ENCODE assay signal across 19 cellular contexts in genomic region chr18:48770243-48770642, GRCh38.
"Had no signal": no experiment of that assay in that cellular context is flagged by ENCODE, and none has a peak within 500 bp of the region (broad histone marks: within the 10 kb centered on the region; RNA-seq: fewer than 3 reads in every experiment).

No MANE protein-coding gene starts in this region.

- H3K27me3 ChIP-seq: sigmoid colon, stomach had no signal

- H3K27ac ChIP-seq: parathyroid adenoma, prostate gland, stomach had no signal

- ATAC-seq: esophagus mucosa; left colon; naive thymus-derived CD4-positive, alpha-beta T cell had no signal

- H3K4me3 Mint-ChIP-seq: immature natural killer cell; naive thymus-derived CD4-positive, alpha-beta T cell; nephron progenitor cell; type B pancreatic cell had no signal

- H3K9me3 ChIP-seq: prostate gland, sigmoid colon, stomach had no signal

- H3K9ac ChIP-seq: parathyroid adenoma had no signal

- H3K27me3 Mint-ChIP-seq: type B pancreatic cell had no signal

- H3K36me3 Mint-ChIP-seq: naive thymus-derived CD4-positive, alpha-beta T cell had no signal

- H3K4me3 ChIP-seq: coronary artery, prostate gland, sigmoid colon, stomach had no signal

- DNase-seq: effector CD8-positive, alpha-beta T cell; immature natural killer cell; left colon; mammary epithelial cell; naive thymus-derived CD4-positive, alpha-beta T cell; nephron progenitor cell; retina; sigmoid colon; small intestine; stimulated activated CD4-positive, alpha-beta T cell treated with anti-CD3 and anti-CD28 coated beads, Interleukin-12 subunit alpha, Interleukin-12 subunit beta, amount 100 ng/mL, for 4 hours; stimulated activated naive CD4-positive, alpha-beta T cell; stomach had no signal

- FAIRE-seq: endometrium, small intestine, urothelium cell line had no signal

- H3K4me1 ChIP-seq: prostate gland had no signal

- H3K27ac Mint-ChIP-seq: immature natural killer cell; naive thymus-derived CD4-positive, alpha-beta T cell; nephron progenitor cell; type B pancreatic cell had no signal

- H3K36me3 ChIP-seq: prostate gland, sigmoid colon had no signal

- H3K9me3 Mint-ChIP-seq: immature natural killer cell, nephron progenitor cell, type B pancreatic cell had no signal
